Comparison of ENCODE assay signal across 8 cellular contexts in the genomic region with DNA sequence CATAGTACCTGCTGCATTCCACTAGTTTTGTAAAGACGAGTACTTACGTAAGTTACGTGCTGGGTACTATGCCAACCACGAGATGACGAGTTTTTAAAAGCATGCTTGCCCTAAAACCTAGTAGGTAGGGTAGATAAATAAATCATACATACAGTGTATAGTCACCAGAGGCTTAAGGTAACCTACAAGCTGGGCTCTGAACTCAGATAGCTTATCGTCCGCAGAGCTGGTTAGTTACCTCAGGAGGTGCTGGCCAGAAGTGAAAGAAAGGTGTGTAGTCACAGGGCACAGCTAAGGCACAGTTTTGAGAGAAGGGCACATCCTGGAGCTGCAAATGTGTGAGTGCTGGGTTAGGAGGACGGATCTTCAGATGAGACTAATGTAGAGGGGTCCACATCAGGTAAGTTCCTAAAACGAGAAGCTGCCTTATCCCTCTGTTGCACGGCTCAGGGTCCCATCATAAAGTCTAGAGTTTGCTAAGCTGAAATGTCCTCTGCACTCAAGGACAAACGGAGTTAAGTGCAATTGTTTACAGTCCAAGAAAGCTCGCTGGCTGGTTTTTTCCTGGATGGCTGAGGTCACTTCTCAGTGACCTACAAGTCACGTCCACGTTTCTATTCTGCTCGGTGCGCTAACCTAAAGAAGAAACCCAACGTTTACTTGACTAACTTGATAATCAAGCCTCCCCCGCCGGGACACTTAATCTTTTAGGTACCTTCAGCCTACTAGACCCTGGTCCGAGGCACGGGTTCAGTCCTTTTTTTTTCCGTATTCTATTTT. TPM values are rescaled to one million over a fixed set of nuclear protein-coding genes. Genes with fewer than 3 reads are reported as not detected.
A peak's percentile ranks its signal among the peaks of the same experiment; 100 is the strongest.
DNase-seq lines count a peak whose midpoint lies in the region; ATAC-seq and TF ChIP-seq lines count a peak whose summit lies in the region.

No MANE protein-coding gene starts in this region.

- peak overlapping the region; percentile 91 for H3K27ac Mint-ChIP-seq in type B pancreatic cell

- intact Hi-C loops in mammary epithelial cell (cut with micrococcal nuclease) (no loop called here), right lobe of liver (cut with DNase I) (loop anchor here in 1 of 2 donors (10.0 kb wide), 1 partner anchor 70 kb away; the partner anchor contains the start of gene SNX2)

- no TSS peak for BruUV-seq in mammary epithelial cell (replicated peaks; lab: Mats Ljungman, UMichigan)

- H3K4me1 ChIP-seq in mammary epithelial cell (ENCODE audit: insufficient read depth, low read length), result peaks cover 32% of the 10 kb centered on the region
- peaks cover 0 to 11% (median 3%) of the 10 kb centered on the region in 4 donors for H3K4me1 ChIP-seq in right lobe of liver

- CTCF ChIA-PET in mammary epithelial cell (lab: Charles Lee; ENCODE audit: low non-redundant PET), result interaction anchor here (0.5 to 0.6 kb wide), 2 partner anchors 166 to 191 kb away, joined by 6 to 13 read pairs; no protein-coding TSS in a partner anchor

- peak overlapping the region; percentile 68 for H3K4me3 ChIP-seq in Jurkat, Clone E6-1 (ENCODE audit: low read length)
- H3K4me3 ChIP-seq in mammary epithelial cell (replicated peaks in 1 of 3; ENCODE audit: insufficient read depth in 1 of 3, low read depth in 2 of 3, low read length in 3 of 3) (peak overlapping the region; percentile 60 to 87 (median 81)), right lobe of liver (peak overlapping the region; percentile 90 to 95 (median 95))

- TF ChIP-seq POLR2A in right lobe of liver (IDR thresholded peaks at IDR 0.05), result no peak

- ATAC-seq in GM19043 (IDR thresholded peaks at IDR 0.05; ENCODE audit: low read depth, unreplicated experiment) (peak; percentile 2), right lobe of liver (peak; percentile 17 to 57 (median 30))

- H3K9me3 Mint-ChIP-seq in type B pancreatic cell, result no peaks in the 10 kb centered on the region

- peak overlapping the region; percentile 95 for H2AFZ ChIP-seq in mammary epithelial cell (ENCODE audit: low read depth, low read length)

- H3K27me3 ChIP-seq in mammary epithelial cell (ENCODE audit: insufficient read depth, low read length), result no peaks in the 10 kb centered on the region
- no peaks in the 10 kb centered on the region for H3K27me3 ChIP-seq in right lobe of liver

- dilution Hi-C loops in mammary epithelial cell (cut with HindIII; ENCODE audit: low sequenced_read_pairs), result no loop called here

- H3K4me2 ChIP-seq in mammary epithelial cell (ENCODE audit: insufficient read depth, low read depth, low read length), result peak overlapping the region; percentile 77

- peaks cover 34% of the 10 kb centered on the region for H3K79me2 ChIP-seq in mammary epithelial cell (ENCODE audit: insufficient read depth, low read length)

- in situ Hi-C loops in mammary epithelial cell (cut with MboI; ENCODE audit: low sequenced_read_pairs in 2 of 2) (no loop called here), KBM-7 (cut with MboI; ENCODE audit: low pct_unique_long_range_greater_than_20kb, low sequenced_read_pairs) (no loop called here)

- H3K36me3 ChIP-seq in mammary epithelial cell (ENCODE audit: insufficient read depth, low read length) (no peaks in the 10 kb centered on the region), right lobe of liver (no peaks in the 10 kb centered on the region)

- H3K9me3 ChIP-seq in mammary epithelial cell (replicated peaks; ENCODE audit: insufficient read depth, low read length) (no peaks in the 10 kb centered on the region), right lobe of liver (no peaks in the 10 kb centered on the region)

- H3K4me3 Mint-ChIP-seq in type B pancreatic cell, result peak overlapping the region; percentile 91

- peaks cover 19% of the 10 kb centered on the region for H3K4me1 Mint-ChIP-seq in type B pancreatic cell (ENCODE audit: unreplicated experiment)

- WGBS in mammary epithelial cell (ENCODE audit: low coverage, missing lambda C conversion rate), result 57% methylated on average over 20 of the region's 22 CpGs
- 32% methylated on average over 20 of the region's 22 CpGs for whole genome bisulfite sequencing in right lobe of liver (ENCODE audit: insufficient coverage, low coverage, low lambda C conversion rate, missing lambda C conversion rate)

- TF ChIP-seq CTCF in mammary epithelial cell (conservative IDR thresholded peaks at IDR 0.05 in 1 of 2, IDR thresholded peaks at IDR 0.05 in 1 of 2; ENCODE audit: extremely low read depth in 1 of 2, insufficient read depth in 1 of 2, low read depth in 1 of 2, low read length in 2 of 2), result no peak
- TF ChIP-seq CTCF in right lobe of liver (IDR thresholded peaks at IDR 0.05), result no peak
- no peak for TF ChIP-seq CTCF in type B pancreatic cell (conservative IDR thresholded peaks at IDR 0.05)

- H3K27ac ChIP-seq in mammary epithelial cell (ENCODE audit: insufficient read depth, low read depth, low read length) (peak overlapping the region; percentile 87), right lobe of liver (peak overlapping the region; percentile 58 to 75 (median 63))

- DNase-seq in Jurkat, Clone E6-1 (ENCODE audit: low read depth, low spot score), result no peak
- no peak for DNase-seq in mammary epithelial cell
- no peak for DNase-seq in right lobe of liver
- DNase-seq in type B pancreatic cell (ENCODE audit: extremely low spot score, unreplicated experiment), result no peak
- no peak for DNase-seq in activated gamma-delta T cell treated with Interleukin-2 at 50 U/mL for 16 hours
- DNase-seq in KBM-7, result no peak
- no peak for DNase-seq in DMS114 treated with DMSO at 0.1 percent for 48 hours (lab: John Stamatoyannopoulos, UW; ENCODE audit: unreplicated experiment)

- no peaks in the 10 kb centered on the region for H3K36me3 Mint-ChIP-seq in type B pancreatic cell

- H4K20me1 ChIP-seq in mammary epithelial cell (ENCODE audit: insufficient read depth, low read length), result no peaks in the 10 kb centered on the region

- H3K9ac ChIP-seq in mammary epithelial cell (ENCODE audit: insufficient read depth, low read length), result peak overlapping the region; percentile 69

- peaks cover 3% of the 10 kb centered on the region for H3K27me3 Mint-ChIP-seq in type B pancreatic cell

RNA-seq across cellular contexts. Expression of gene SNX24, which starts 1.1 kb away (rescaled TPM):
- polyA plus RNA-seq in Jurkat, Clone E6-1 (2012; ENCODE audit: insufficient read depth, insufficient read length), result 13.0 TPM
- total RNA-seq in mammary epithelial cell (10 to 100 TPM; 46.8 to 58.2 TPM), right lobe of liver (10 to 100 TPM in 4 of 6 experiments, 1 to 10 TPM in 2; 6.2 to 23.7 (median 12.5) TPM), type B pancreatic cell (ENCODE audit: low replicate concordance) (13.6 and 14.8 TPM in 2 replicates)
- polyA plus RNA-seq in mammary epithelial cell, result 10.9 TPM
- 5.8 TPM for polyA minus RNA-seq in mammary epithelial cell
